1 cellular context compared by ENCODE assay signal in the genomic region with DNA sequence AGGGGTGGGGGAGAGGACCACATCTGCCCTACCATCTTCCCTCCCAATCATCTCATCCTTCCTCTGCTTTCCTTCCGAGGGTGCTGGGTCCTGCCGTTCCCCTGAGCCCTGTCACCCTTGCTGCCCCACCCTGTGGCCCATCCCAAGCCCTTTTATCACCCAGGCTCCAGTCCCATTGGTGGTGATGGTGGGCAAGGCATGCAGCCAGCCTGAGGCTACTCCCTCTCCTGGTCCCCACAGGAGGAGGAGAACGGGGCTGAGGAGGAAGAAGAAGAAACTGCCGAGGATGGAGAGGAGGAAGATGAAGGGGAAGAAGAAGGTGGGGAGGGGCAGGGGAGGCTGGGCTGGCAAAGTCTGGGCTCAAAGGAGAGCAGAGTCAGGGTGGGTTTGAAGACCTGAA.
TF ChIP-seq lines count a peak whose summit lies in the region.

No MANE protein-coding gene starts in this region.

TF ChIP-seq in IMR-90, 13 proteins besides CTCF, POLR2A, EP300 and RAD21:
- TF ChIP-seq MAFK (IDR thresholded peaks at IDR 0.05; ENCODE audit: low read depth, low read length) (no peak), BHLHE40 (IDR thresholded peaks at IDR 0.05; ENCODE audit: low read depth, low read length) (no peak), RCOR1 (IDR thresholded peaks at IDR 0.05; ENCODE audit: insufficient replicate concordance, low read length) (no peak), MXI1 (IDR thresholded peaks at IDR 0.05; ENCODE audit: borderline replicate concordance, low read depth, low read length) (no peak), SMC3 (IDR thresholded peaks at IDR 0.05; ENCODE audit: low read depth, low read length) (no peak), FOS (IDR thresholded peaks at IDR 0.05; ENCODE audit: low read depth, low read length) (no peak), MAZ (IDR thresholded peaks at IDR 0.05; ENCODE audit: borderline replicate concordance, low read depth, low read length) (no peak), RFX5 (IDR thresholded peaks at IDR 0.05; ENCODE audit: low read depth, low read length) (no peak), CHD1 (IDR thresholded peaks at IDR 0.05; ENCODE audit: low read depth, low read length) (no peak), NFE2L2 (IDR thresholded peaks at IDR 0.05; ENCODE audit: low read depth, low read length) (no peak), CEBPB (IDR thresholded peaks at IDR 0.05; ENCODE audit: low read depth, low read length) (no peak)
- TF ChIP-seq, protein P1, sequence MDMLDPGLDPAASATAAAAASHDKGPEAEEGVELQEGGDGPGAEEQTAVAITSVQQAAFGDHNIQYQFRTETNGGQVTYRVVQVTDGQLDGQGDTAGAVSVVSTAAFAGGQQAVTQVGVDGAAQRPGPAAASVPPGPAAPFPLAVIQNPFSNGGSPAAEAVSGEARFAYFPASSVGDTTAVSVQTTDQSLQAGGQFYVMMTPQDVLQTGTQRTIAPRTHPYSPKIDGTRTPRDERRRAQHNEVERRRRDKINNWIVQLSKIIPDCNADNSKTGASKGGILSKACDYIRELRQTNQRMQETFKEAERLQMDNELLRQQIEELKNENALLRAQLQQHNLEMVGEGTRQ (IDR thresholded peaks at IDR 0.05; ENCODE audit: low read depth, low read length) = no peak
- TF ChIP-seq, protein P2, sequence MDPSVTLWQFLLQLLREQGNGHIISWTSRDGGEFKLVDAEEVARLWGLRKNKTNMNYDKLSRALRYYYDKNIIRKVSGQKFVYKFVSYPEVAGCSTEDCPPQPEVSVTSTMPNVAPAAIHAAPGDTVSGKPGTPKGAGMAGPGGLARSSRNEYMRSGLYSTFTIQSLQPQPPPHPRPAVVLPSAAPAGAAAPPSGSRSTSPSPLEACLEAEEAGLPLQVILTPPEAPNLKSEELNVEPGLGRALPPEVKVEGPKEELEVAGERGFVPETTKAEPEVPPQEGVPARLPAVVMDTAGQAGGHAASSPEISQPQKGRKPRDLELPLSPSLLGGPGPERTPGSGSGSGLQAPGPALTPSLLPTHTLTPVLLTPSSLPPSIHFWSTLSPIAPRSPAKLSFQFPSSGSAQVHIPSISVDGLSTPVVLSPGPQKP (IDR thresholded peaks at IDR 0.05; ENCODE audit: borderline replicate concordance, low read depth, low read length) = no peak
